ENCODE assay signal across 2 cellular contexts in genomic region chr9:136014147-136014927, GRCh38.
TF ChIP-seq lines count a peak whose summit lies in the region.

No MANE protein-coding gene starts in this region.

TF ChIP-seq in SK-N-SH, 30 proteins besides CTCF, POLR2A, EP300 and RAD21 (continued from another document):
- no peak for TF ChIP-seq IRF3 (IDR thresholded peaks at IDR 0.05; ENCODE audit: low read depth, low read length)
- TF ChIP-seq GABPA (IDR thresholded peaks at IDR 0.05; ENCODE audit: low read depth), result no peak
- TF ChIP-seq USF1 (IDR thresholded peaks at IDR 0.05; ENCODE audit: borderline replicate concordance, low read depth), result no peak
- TF ChIP-seq FOXM1 (IDR thresholded peaks at IDR 0.05; ENCODE audit: low read depth), result no peak
- TF ChIP-seq MEF2A (IDR thresholded peaks at IDR 0.05; ENCODE audit: borderline replicate concordance, low read depth), result no peak
- no peak for TF ChIP-seq TAF1 (IDR thresholded peaks at IDR 0.05; ENCODE audit: borderline replicate concordance, low read depth, low read length)
- TF ChIP-seq SIN3A (IDR thresholded peaks at IDR 0.05; ENCODE audit: borderline replicate concordance, low read depth, low read length), result no peak

TF ChIP-seq in SK-N-SH treated with all-trans-retinoic acid at 6 μM for 48 hours, 23 proteins besides CTCF, POLR2A, EP300 and RAD21:
- no peak for TF ChIP-seq TSHZ2 (CRISPR knock-in tag; IDR thresholded peaks at IDR 0.05)
- TF ChIP-seq ESRRG (CRISPR knock-in tag; IDR thresholded peaks at IDR 0.05), result no peak
- no peak for TF ChIP-seq ISL1 (CRISPR knock-in tag; IDR thresholded peaks at IDR 0.05)
- TF ChIP-seq CREB5 (CRISPR knock-in tag; IDR thresholded peaks at IDR 0.05; ENCODE audit: low read depth), result no peak
- TF ChIP-seq ZNF565 (CRISPR knock-in tag; conservative IDR thresholded peaks at IDR 0.05; ENCODE audit: low read depth), result no peak
- TF ChIP-seq GLIS3 (CRISPR knock-in tag; IDR thresholded peaks at IDR 0.05), result no peak
- TF ChIP-seq RARB (CRISPR knock-in tag; IDR thresholded peaks at IDR 0.05), result no peak
- no peak for TF ChIP-seq ZFP30 (CRISPR knock-in tag; IDR thresholded peaks at IDR 0.05)
- no peak for TF ChIP-seq POU6F1 (CRISPR knock-in tag; IDR thresholded peaks at IDR 0.05; ENCODE audit: borderline replicate concordance, low read depth)
- no peak for TF ChIP-seq ZNF70 (CRISPR knock-in tag; IDR thresholded peaks at IDR 0.05)
- TF ChIP-seq OSR1 (CRISPR knock-in tag; IDR thresholded peaks at IDR 0.05), result no peak
- TF ChIP-seq TCF4 (CRISPR knock-in tag; IDR thresholded peaks at IDR 0.05; ENCODE audit: borderline replicate concordance), result no peak
- no peak for TF ChIP-seq ZFP3 (CRISPR knock-in tag; IDR thresholded peaks at IDR 0.05)
- TF ChIP-seq PATZ1 (CRISPR knock-in tag; IDR thresholded peaks at IDR 0.05; ENCODE audit: borderline replicate concordance), result no peak
- TF ChIP-seq CSRNP3 (CRISPR knock-in tag; IDR thresholded peaks at IDR 0.05), result no peak
- no peak for TF ChIP-seq PPARA (CRISPR knock-in tag; IDR thresholded peaks at IDR 0.05; ENCODE audit: borderline replicate concordance)
- no peak for TF ChIP-seq CSDC2 (CRISPR knock-in tag; IDR thresholded peaks at IDR 0.05)
- TF ChIP-seq TOX (CRISPR knock-in tag; IDR thresholded peaks at IDR 0.05; ENCODE audit: borderline replicate concordance), result no peak
- TF ChIP-seq SNAI2 (CRISPR knock-in tag; IDR thresholded peaks at IDR 0.05), result no peak
- no peak for TF ChIP-seq ZNF8 (CRISPR knock-in tag; IDR thresholded peaks at IDR 0.05)
